In genomic region chr18:78765637-78766281, GRCh38 we compare ENCODE assay signal across 14 cellular contexts.
DNase-seq lines count a peak whose midpoint lies in the region; ATAC-seq and TF ChIP-seq lines count a peak whose summit lies in the region.
"Had no signal": no experiment of that assay in that cellular context is flagged by ENCODE, and none has a peak within 500 bp of the region (broad histone marks: within the 10 kb centered on the region; RNA-seq: fewer than 3 reads in every experiment).

No MANE protein-coding gene starts in this region.

- DNase-seq in H7 = peak; percentile 30
- peak; percentile 68 for DNase-seq in coronary artery (ENCODE audit: low spot score)
- peak; percentile 75 for DNase-seq in mesenteric fat pad (ENCODE audit: low spot score)
- DNase-seq in ureter (ENCODE audit: low spot score) = peak; percentile 36
- no peak for DNase-seq in left lobe of liver (ENCODE audit: low spot score)
- DNase-seq: Calu3; CD8-positive, alpha-beta T cell; DMS79 treated with DMSO at 0.1 percent for 48 hours; GF-D8; HCEC 1CT; IMR-90 had no signal

- ATAC-seq in HG03039 (IDR thresholded peaks at IDR 0.05; ENCODE audit: unreplicated experiment) (no peak), left lobe of liver (no peak)
- ATAC-seq: CD8-positive, alpha-beta T cell had no signal

- H3K4me3 ChIP-seq in H7 (ENCODE audit: insufficient read depth, low read depth, low read length) (no peak overlapping the region), coronary artery (no peak overlapping the region)
- H3K4me3 ChIP-seq: BLaER1 treated with 17β-estradiol and CSF1 and Interleukin-3, amounts not matched to agents 10 nM and 100 nM had no signal

- no peak overlapping the region for H3K27ac ChIP-seq in coronary artery
- H3K27ac ChIP-seq: BLaER1 treated with 17β-estradiol and CSF1 and Interleukin-3, amounts not matched to agents 10 nM and 100 nM; HL-60 had no signal

- H3K36me3 ChIP-seq in H7 (replicated peaks; ENCODE audit: control insufficient read depth, insufficient read depth, low read length) = no peaks in the 10 kb centered on the region
- H3K36me3 ChIP-seq: BLaER1 treated with 17β-estradiol and CSF1 and Interleukin-3, amounts not matched to agents 10 nM and 100 nM had no signal

- TF ChIP-seq CTCF in coronary artery (IDR thresholded peaks at IDR 0.05) = no peak

- H3K27me3 ChIP-seq in H7 (ENCODE audit: control insufficient read depth, insufficient read depth, low read length) = no peaks in the 10 kb centered on the region
- H3K27me3 ChIP-seq: BLaER1 treated with 17β-estradiol and CSF1 and Interleukin-3, amounts not matched to agents 10 nM and 100 nM had no signal
